In genomic region chr10:75234683-75235374, GRCh38 we compare ENCODE assay signal across 1 cellular context.
TF ChIP-seq lines count a peak whose summit lies in the region.

No MANE protein-coding gene starts in this region.

TF ChIP-seq in HepG2, 621 proteins besides CTCF, POLR2A, EP300 and RAD21 (continued from another document and continues in another):
- no peak for TF ChIP-seq DZIP1 (CRISPR knock-in tag; IDR thresholded peaks at IDR 0.05)
- no peak for TF ChIP-seq KLF13 (CRISPR knock-in tag; IDR thresholded peaks at IDR 0.05)
- no peak for TF ChIP-seq ZSCAN12 (CRISPR knock-in tag; IDR thresholded peaks at IDR 0.05)
- no peak for TF ChIP-seq SNAPC2 (CRISPR knock-in tag; IDR thresholded peaks at IDR 0.05)
- TF ChIP-seq ZNF660 (CRISPR knock-in tag; IDR thresholded peaks at IDR 0.05; ENCODE audit: borderline replicate concordance, low read depth): no peak
- TF ChIP-seq WIZ (CRISPR knock-in tag; IDR thresholded peaks at IDR 0.05): no peak
- TF ChIP-seq THAP11 (CRISPR knock-in tag; IDR thresholded peaks at IDR 0.05): no peak
- no peak for TF ChIP-seq PITX1 (CRISPR knock-in tag; IDR thresholded peaks at IDR 0.05)
- no peak for TF ChIP-seq TCF12 (IDR thresholded peaks at IDR 0.05)
- 0 out of 2 replicates have a peak, but pooled peaks have one; percentile 19 for TF ChIP-seq TCF12 (CRISPR knock-in tag; IDR thresholded peaks at IDR 0.05)
- no peak; the same call in 1 of the 2 replicates for TF ChIP-seq POGZ (CRISPR knock-in tag; IDR thresholded peaks at IDR 0.05)
- no peak for TF ChIP-seq FOXO4 (CRISPR knock-in tag; conservative IDR thresholded peaks at IDR 0.05)
- no peak for TF ChIP-seq ZNF496 (CRISPR knock-in tag; IDR thresholded peaks at IDR 0.05; ENCODE audit: insufficient replicate concordance)
- 0 out of 2 replicates have a peak, but pooled peaks have one; percentile 28 for TF ChIP-seq ETV6 (CRISPR knock-in tag; conservative IDR thresholded peaks at IDR 0.05)
- no peak for TF ChIP-seq ZNF616 (CRISPR knock-in tag; IDR thresholded peaks at IDR 0.05; ENCODE audit: low read depth)
- TF ChIP-seq ZNF775 (CRISPR knock-in tag; IDR thresholded peaks at IDR 0.05; ENCODE audit: borderline replicate concordance): no peak
- TF ChIP-seq ZNF44 (CRISPR knock-in tag; IDR thresholded peaks at IDR 0.05): no peak
- no peak for TF ChIP-seq ZNF441 (CRISPR knock-in tag; IDR thresholded peaks at IDR 0.05; ENCODE audit: borderline replicate concordance)
- no peak for TF ChIP-seq IRF9 (CRISPR knock-in tag; IDR thresholded peaks at IDR 0.05; ENCODE audit: borderline replicate concordance)
- TF ChIP-seq BHLHE40 (IDR thresholded peaks at IDR 0.05; ENCODE audit: low read length): no peak
- no peak for TF ChIP-seq SMYD3 (CRISPR knock-in tag; IDR thresholded peaks at IDR 0.05)
- no peak for TF ChIP-seq RAD51 (IDR thresholded peaks at IDR 0.05; ENCODE audit: borderline replicate concordance)
- TF ChIP-seq EZH2 (conservative IDR thresholded peaks at IDR 0.05; ENCODE audit: low read depth, low read length): no peak
- TF ChIP-seq ZBTB10 (CRISPR knock-in tag; IDR thresholded peaks at IDR 0.05; ENCODE audit: borderline replicate concordance): no peak
- TF ChIP-seq FOSL1 (CRISPR knock-in tag; IDR thresholded peaks at IDR 0.05; ENCODE audit: borderline replicate concordance): no peak
- TF ChIP-seq CENPX (CRISPR knock-in tag; IDR thresholded peaks at IDR 0.05): no peak
- peak; percentile 55; the same call in 1 of the 2 replicates for TF ChIP-seq RBFOX2 (IDR thresholded peaks at IDR 0.05; ENCODE audit: low read depth, low read length)
- TF ChIP-seq PPARG (CRISPR knock-in tag; conservative IDR thresholded peaks at IDR 0.05): no peak
- no peak for TF ChIP-seq HNF4A (CRISPR knock-in tag; IDR thresholded peaks at IDR 0.05)
- TF ChIP-seq ZNF83 (CRISPR knock-in tag; IDR thresholded peaks at IDR 0.05; ENCODE audit: borderline replicate concordance): no peak
- TF ChIP-seq ZNF451 (CRISPR knock-in tag; IDR thresholded peaks at IDR 0.05): 0 out of 2 replicates have a peak, but pooled peaks have one; percentile 11
- no peak for TF ChIP-seq THRA (CRISPR knock-in tag; IDR thresholded peaks at IDR 0.05; ENCODE audit: borderline replicate concordance)
- TF ChIP-seq DRAP1 (CRISPR knock-in tag; IDR thresholded peaks at IDR 0.05): no peak
- TF ChIP-seq CSRNP1 (CRISPR knock-in tag; IDR thresholded peaks at IDR 0.05): 0 out of 2 replicates have a peak, but pooled peaks have one; percentile 2
- TF ChIP-seq ZFP41 (CRISPR knock-in tag; IDR thresholded peaks at IDR 0.05; ENCODE audit: borderline replicate concordance): no peak
- TF ChIP-seq MEIS1 (CRISPR knock-in tag; IDR thresholded peaks at IDR 0.05; ENCODE audit: borderline replicate concordance): 0 out of 2 replicates have a peak, but pooled peaks have one; percentile 1
- TF ChIP-seq ZSCAN20 (CRISPR knock-in tag; IDR thresholded peaks at IDR 0.05; ENCODE audit: borderline replicate concordance): no peak
- no peak for TF ChIP-seq HNF4G (IDR thresholded peaks at IDR 0.05; ENCODE audit: borderline replicate concordance, low read depth, low read length)
- TF ChIP-seq HNF4G (CRISPR knock-in tag; IDR thresholded peaks at IDR 0.05; ENCODE audit: borderline replicate concordance, low read depth): 0 out of 2 replicates have a peak, but pooled peaks have one; percentile 50
- TF ChIP-seq PHB2 (IDR thresholded peaks at IDR 0.05; ENCODE audit: partially characterized antibody): no peak
- no peak for TF ChIP-seq TFAP4 (IDR thresholded peaks at IDR 0.05; ENCODE audit: borderline replicate concordance, low read depth)
- TF ChIP-seq NFE2L1 (CRISPR knock-in tag; IDR thresholded peaks at IDR 0.05; ENCODE audit: borderline replicate concordance): no peak
- TF ChIP-seq ZNF644 (CRISPR knock-in tag; IDR thresholded peaks at IDR 0.05; ENCODE audit: low read depth): no peak
- no peak for TF ChIP-seq ZNF362 (CRISPR knock-in tag; IDR thresholded peaks at IDR 0.05; ENCODE audit: borderline replicate concordance)
- TF ChIP-seq NCOR1 (IDR thresholded peaks at IDR 0.05; ENCODE audit: borderline replicate concordance, low read length): no peak
- no peak; the same call in 1 of the 2 replicates for TF ChIP-seq AHDC1 (CRISPR knock-in tag; IDR thresholded peaks at IDR 0.05; ENCODE audit: borderline replicate concordance)
- no peak for TF ChIP-seq ZNF124 (CRISPR knock-in tag; IDR thresholded peaks at IDR 0.05)
